Comparison of ENCODE assay signal across 1 cellular context in the genomic region with DNA sequence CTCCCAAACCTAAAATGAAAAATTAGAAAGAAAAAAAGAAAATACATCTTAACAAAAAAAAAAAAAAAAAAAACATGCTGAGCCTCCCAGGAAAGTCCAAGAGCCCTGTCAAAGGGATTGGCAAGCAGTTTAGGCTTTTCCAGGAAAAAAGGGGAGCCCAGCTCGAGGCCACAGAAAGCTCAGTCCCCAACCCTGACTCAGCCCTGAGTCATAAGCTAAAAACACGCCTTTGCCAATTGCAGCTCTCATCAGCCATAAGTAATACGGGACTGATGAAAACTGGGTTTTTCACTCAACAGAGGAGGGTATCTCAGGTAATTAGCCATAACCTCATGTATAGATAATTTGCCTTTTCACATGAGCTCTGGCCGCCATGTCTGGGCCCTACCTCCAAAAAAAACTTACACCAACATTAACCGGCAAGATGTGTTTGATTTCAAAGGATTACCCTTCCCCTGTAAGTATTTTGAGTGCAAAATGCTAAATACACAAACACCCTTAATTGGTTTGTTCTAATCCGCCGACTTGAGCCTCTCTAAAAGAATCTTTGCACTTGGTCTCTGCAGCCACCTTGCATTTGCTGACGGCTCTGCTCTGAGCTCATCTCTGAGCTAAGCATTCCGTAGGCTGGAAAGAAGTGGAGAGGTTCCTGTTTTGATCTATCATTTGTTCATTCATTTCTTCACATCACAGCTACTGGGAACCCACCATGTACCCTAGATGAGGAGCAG.
TF ChIP-seq lines count a peak whose summit lies in the region.

No MANE protein-coding gene starts in this region.

TF ChIP-seq in GM23338, 12 proteins besides CTCF, POLR2A, EP300 and RAD21 (continued from another document):
- TF ChIP-seq, protein P1, sequence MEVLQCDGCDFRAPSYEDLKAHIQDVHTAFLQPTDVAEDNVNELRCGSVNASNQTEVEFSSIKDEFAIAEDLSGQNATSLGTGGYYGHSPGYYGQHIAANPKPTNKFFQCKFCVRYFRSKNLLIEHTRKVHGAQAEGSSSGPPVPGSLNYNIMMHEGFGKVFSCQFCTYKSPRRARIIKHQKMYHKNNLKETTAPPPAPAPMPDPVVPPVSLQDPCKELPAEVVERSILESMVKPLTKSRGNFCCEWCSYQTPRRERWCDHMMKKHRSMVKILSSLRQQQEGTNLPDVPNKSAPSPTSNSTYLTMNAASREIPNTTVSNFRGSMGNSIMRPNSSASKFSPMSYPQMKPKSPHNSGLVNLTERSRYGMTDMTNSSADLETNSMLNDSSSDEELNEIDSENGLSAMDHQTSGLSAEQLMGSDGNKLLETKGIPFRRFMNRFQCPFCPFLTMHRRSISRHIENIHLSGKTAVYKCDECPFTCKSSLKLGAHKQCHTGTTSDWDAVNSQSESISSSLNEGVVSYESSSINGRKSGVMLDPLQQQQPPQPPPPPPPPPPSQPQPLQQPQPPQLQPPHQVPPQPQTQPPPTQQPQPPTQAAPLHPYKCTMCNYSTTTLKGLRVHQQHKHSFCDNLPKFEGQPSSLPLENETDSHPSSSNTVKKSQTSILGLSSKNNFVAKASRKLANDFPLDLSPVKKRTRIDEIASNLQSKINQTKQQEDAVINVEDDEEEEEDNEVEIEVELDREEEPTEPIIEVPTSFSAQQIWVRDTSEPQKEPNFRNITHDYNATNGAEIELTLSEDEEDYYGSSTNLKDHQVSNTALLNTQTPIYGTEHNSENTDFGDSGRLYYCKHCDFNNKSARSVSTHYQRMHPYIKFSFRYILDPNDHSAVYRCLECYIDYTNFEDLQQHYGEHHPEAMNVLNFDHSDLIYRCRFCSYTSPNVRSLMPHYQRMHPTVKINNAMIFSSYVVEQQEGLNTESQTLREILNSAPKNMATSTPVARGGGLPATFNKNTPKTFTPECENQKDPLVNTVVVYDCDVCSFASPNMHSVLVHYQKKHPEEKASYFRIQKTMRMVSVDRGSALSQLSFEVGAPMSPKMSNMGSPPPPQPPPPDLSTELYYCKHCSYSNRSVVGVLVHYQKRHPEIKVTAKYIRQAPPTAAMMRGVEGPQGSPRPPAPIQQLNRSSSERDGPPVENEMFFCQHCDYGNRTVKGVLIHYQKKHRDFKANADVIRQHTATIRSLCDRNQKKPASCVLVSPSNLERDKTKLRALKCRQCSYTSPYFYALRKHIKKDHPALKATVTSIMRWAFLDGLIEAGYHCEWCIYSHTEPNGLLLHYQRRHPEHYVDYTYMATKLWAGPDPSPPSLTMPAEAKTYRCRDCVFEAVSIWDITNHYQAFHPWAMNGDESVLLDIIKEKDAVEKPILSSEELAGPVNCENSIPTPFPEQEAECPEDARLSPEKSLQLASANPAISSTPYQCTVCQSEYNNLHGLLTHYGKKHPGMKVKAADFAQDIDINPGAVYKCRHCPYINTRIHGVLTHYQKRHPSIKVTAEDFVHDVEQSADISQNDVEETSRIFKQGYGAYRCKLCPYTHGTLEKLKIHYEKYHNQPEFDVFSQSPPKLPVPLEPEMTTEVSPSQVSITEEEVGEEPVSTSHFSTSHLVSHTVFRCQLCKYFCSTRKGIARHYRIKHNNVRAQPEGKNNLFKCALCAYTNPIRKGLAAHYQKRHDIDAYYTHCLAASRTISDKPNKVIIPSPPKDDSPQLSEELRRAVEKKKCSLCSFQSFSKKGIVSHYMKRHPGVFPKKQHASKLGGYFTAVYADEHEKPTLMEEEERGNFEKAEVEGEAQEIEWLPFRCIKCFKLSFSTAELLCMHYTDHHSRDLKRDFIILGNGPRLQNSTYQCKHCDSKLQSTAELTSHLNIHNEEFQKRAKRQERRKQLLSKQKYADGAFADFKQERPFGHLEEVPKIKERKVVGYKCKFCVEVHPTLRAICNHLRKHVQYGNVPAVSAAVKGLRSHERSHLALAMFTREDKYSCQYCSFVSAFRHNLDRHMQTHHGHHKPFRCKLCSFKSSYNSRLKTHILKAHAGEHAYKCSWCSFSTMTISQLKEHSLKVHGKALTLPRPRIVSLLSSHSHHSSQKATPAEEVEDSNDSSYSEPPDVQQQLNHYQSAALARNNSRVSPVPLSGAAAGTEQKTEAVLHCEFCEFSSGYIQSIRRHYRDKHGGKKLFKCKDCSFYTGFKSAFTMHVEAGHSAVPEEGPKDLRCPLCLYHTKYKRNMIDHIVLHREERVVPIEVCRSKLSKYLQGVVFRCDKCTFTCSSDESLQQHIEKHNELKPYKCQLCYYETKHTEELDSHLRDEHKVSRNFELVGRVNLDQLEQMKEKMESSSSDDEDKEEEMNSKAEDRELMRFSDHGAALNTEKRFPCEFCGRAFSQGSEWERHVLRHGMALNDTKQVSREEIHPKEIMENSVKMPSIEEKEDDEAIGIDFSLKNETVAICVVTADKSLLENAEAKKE (CRISPR knock-in tag; IDR thresholded peaks at IDR 0.05): no peak
- TF ChIP-seq, protein P2, sequence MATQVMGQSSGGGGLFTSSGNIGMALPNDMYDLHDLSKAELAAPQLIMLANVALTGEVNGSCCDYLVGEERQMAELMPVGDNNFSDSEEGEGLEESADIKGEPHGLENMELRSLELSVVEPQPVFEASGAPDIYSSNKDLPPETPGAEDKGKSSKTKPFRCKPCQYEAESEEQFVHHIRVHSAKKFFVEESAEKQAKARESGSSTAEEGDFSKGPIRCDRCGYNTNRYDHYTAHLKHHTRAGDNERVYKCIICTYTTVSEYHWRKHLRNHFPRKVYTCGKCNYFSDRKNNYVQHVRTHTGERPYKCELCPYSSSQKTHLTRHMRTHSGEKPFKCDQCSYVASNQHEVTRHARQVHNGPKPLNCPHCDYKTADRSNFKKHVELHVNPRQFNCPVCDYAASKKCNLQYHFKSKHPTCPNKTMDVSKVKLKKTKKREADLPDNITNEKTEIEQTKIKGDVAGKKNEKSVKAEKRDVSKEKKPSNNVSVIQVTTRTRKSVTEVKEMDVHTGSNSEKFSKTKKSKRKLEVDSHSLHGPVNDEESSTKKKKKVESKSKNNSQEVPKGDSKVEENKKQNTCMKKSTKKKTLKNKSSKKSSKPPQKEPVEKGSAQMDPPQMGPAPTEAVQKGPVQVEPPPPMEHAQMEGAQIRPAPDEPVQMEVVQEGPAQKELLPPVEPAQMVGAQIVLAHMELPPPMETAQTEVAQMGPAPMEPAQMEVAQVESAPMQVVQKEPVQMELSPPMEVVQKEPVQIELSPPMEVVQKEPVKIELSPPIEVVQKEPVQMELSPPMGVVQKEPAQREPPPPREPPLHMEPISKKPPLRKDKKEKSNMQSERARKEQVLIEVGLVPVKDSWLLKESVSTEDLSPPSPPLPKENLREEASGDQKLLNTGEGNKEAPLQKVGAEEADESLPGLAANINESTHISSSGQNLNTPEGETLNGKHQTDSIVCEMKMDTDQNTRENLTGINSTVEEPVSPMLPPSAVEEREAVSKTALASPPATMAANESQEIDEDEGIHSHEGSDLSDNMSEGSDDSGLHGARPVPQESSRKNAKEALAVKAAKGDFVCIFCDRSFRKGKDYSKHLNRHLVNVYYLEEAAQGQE (IDR thresholded peaks at IDR 0.05; ENCODE audit: unreplicated experiment): no peak
- TF ChIP-seq EZH2phosphoT487 (IDR thresholded peaks at IDR 0.05; ENCODE audit: unreplicated experiment) (no peak), ZNF331 (CRISPR knock-in tag; IDR thresholded peaks at IDR 0.05; ENCODE audit: low read depth) (no peak), EZH2 (IDR thresholded peaks at IDR 0.05; ENCODE audit: low read depth, unreplicated experiment) (no peak), ZNF114 (CRISPR knock-in tag; IDR thresholded peaks at IDR 0.05) (no peak), NANOG (IDR thresholded peaks at IDR 0.05; ENCODE audit: borderline replicate concordance) (no peak), CREB1 (CRISPR knock-in tag; IDR thresholded peaks at IDR 0.05; ENCODE audit: low read depth) (no peak), JUNB (IDR thresholded peaks at IDR 0.05; ENCODE audit: unreplicated experiment) (no peak)
- TF ChIP-seq, protein P3, sequence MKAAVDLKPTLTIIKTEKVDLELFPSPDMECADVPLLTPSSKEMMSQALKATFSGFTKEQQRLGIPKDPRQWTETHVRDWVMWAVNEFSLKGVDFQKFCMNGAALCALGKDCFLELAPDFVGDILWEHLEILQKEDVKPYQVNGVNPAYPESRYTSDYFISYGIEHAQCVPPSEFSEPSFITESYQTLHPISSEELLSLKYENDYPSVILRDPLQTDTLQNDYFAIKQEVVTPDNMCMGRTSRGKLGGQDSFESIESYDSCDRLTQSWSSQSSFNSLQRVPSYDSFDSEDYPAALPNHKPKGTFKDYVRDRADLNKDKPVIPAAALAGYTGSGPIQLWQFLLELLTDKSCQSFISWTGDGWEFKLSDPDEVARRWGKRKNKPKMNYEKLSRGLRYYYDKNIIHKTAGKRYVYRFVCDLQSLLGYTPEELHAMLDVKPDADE (IDR thresholded peaks at IDR 0.05): no peak
TF ChIP-seq in GM23338: peak in this region for 0.
